ENCODE assay signal across 10 cellular contexts in genomic region chr22:40597541-40598453, GRCh38. TPM values are rescaled to one million over a fixed set of nuclear protein-coding genes. Genes with fewer than 3 reads are reported as not detected.
DNase-seq lines count a peak whose midpoint lies in the region; ATAC-seq and TF ChIP-seq lines count a peak whose summit lies in the region.
"Had no signal": no experiment of that assay in that cellular context is flagged by ENCODE, and none has a peak within 500 bp of the region (broad histone marks: within the 10 kb centered on the region; RNA-seq: fewer than 3 reads in every experiment).

No MANE protein-coding gene starts in this region.

- H3K36me3 ChIP-seq in H7 (replicated peaks; ENCODE audit: control insufficient read depth, insufficient read depth, low read length) (no peaks in the 10 kb centered on the region), adipocyte (ENCODE audit: control insufficient read depth, insufficient read depth, low read length, severe bottlenecking) (no peaks in the 10 kb centered on the region), gastroesophageal sphincter (no peaks in the 10 kb centered on the region), sigmoid colon (no peaks in the 10 kb centered on the region), prostate gland (no peaks in the 10 kb centered on the region)

- peak; percentile 16 for DNase-seq in H7
- peak; percentile 71 for DNase-seq in adipocyte (ENCODE audit: low read depth)
- no peak for DNase-seq in sigmoid colon
- DNase-seq in prostate gland (ENCODE audit: low spot score): no peak
- no peak for DNase-seq in activated naive CD4-positive, alpha-beta T cell treated with Interleukin-2 at 50 U/mL for 16 hours
- DNase-seq in KG1 (lab: John Stamatoyannopoulos, UW): no peak
- DNase-seq: COR-L47 had no signal

- intact Hi-C loops in sigmoid colon (cut with DNase I): no loop called here
- intact Hi-C loops in prostate gland (cut with DNase I): no loop called here

- no peak overlapping the region for H3K4me3 ChIP-seq in H7 (ENCODE audit: insufficient read depth, low read depth, low read length)
- no peak overlapping the region for H3K4me3 ChIP-seq in adipocyte (ENCODE audit: low read length)
- no peak overlapping the region for H3K4me3 ChIP-seq in gastroesophageal sphincter
- H3K4me3 ChIP-seq in sigmoid colon: peak overlapping the region in 2 of 4 donors; percentile 1 to 18
- H3K4me3 ChIP-seq in prostate gland: no peak overlapping the region
- H3K4me3 ChIP-seq: K562 had no signal

- TF ChIP-seq CTCF in gastroesophageal sphincter (IDR thresholded peaks at IDR 0.05) (no peak), sigmoid colon (IDR thresholded peaks at IDR 0.05) (no peak), prostate gland (IDR thresholded peaks at IDR 0.05) (no peak)

- no peak for TF ChIP-seq POLR2A in gastroesophageal sphincter (IDR thresholded peaks at IDR 0.05)
- no peak for TF ChIP-seq POLR2A in sigmoid colon (IDR thresholded peaks at IDR 0.05)
- TF ChIP-seq POLR2A in prostate gland (IDR thresholded peaks at IDR 0.05): no peak

- 30% methylated on average over 7 of the region's 7 CpGs for WGBS in gastroesophageal sphincter (ENCODE audit: low coverage in 1 of 2), 2 donors
- 79 to 85% methylated on average over 7 of the region's 7 CpGs for WGBS in sigmoid colon, 2 donors
- WGBS in prostate gland: 38% methylated on average over 7 of the region's 7 CpGs

- H3K27ac ChIP-seq in gastroesophageal sphincter (peak overlapping the region; percentile 30 to 62 (median 54)), sigmoid colon (peak overlapping the region in 3 of 4 donors; percentile 47 to 66 (median 65)), prostate gland (peak overlapping the region in 1 of 2 donors; percentile 7)

- no peaks in the 10 kb centered on the region for H3K9me3 ChIP-seq in adipocyte (ENCODE audit: control insufficient read depth, low read length)
- H3K9me3 ChIP-seq in gastroesophageal sphincter: no peaks in the 10 kb centered on the region
- no peaks in the 10 kb centered on the region for H3K9me3 ChIP-seq in sigmoid colon
- H3K9me3 ChIP-seq in prostate gland: no peaks in the 10 kb centered on the region

- TF ChIP-seq EP300 in gastroesophageal sphincter (IDR thresholded peaks at IDR 0.05) (no peak), sigmoid colon (IDR thresholded peaks at IDR 0.05) (no peak)

- H3K4me1 ChIP-seq in adipocyte (ENCODE audit: control insufficient read depth, insufficient read depth, low read length) (peaks cover 55% of the 10 kb centered on the region), gastroesophageal sphincter (peaks cover 11 to 92% (median 39%) of the 10 kb centered on the region in 3 donors), sigmoid colon (peaks cover 0 to 87% (median 62%) of the 10 kb centered on the region in 4 donors), prostate gland (replicated peaks) (no peaks in the 10 kb centered on the region)

- ATAC-seq in gastroesophageal sphincter: no peak
- ATAC-seq in HG02970 (IDR thresholded peaks at IDR 0.05; ENCODE audit: low FRiP score, unreplicated experiment): no peak
- ATAC-seq: K562 had no signal

- peak overlapping the region; percentile 27 for H3K9ac ChIP-seq in adipocyte (ENCODE audit: low read length)

- H3K27me3 ChIP-seq in H7 (ENCODE audit: control insufficient read depth, insufficient read depth, low read length): no peaks in the 10 kb centered on the region
- H3K27me3 ChIP-seq in adipocyte (replicated peaks; ENCODE audit: control insufficient read depth, insufficient read depth, low read length): no peaks in the 10 kb centered on the region
- no peaks in the 10 kb centered on the region for H3K27me3 ChIP-seq in gastroesophageal sphincter
- no peaks in the 10 kb centered on the region for H3K27me3 ChIP-seq in sigmoid colon
- no peaks in the 10 kb centered on the region for H3K27me3 ChIP-seq in prostate gland (replicated peaks; ENCODE audit: insufficient read depth)

RNA-seq across cellular contexts. Expression of gene MRTFA, which starts 38.7 kb away (rescaled TPM):
- total RNA-seq in H7 (2014; rRNA removed; shearing (Covaris generic)): 26.2 and 35.4 TPM in 2 replicates
- total RNA-seq in gastroesophageal sphincter (10 to 100 TPM; 45.5 to 90.2 (median 78.3) TPM), sigmoid colon (100 to 1,000 TPM in 1 of 4 donors, 10 to 100 TPM in 3; 19.6 to 104 (median 72.1) TPM), prostate gland (100 to 1,000 TPM in 1 of 2 donors, 10 to 100 TPM in 1; 71.0 to 104 TPM)
- polyA plus RNA-seq in sigmoid colon: 10 to 100 TPM; 10.8 to 29.2 (median 10.9) TPM

Comparison
In these comparisons a context has a peak if more than half of its experiments do, and no peak if none do; other contexts are left out.
1. DNase-seq: peak in H7 (single experiment) and adipocyte (single experiment); none in sigmoid colon (single experiment), prostate gland (single experiment), activated naive CD4-positive, alpha-beta T cell treated with Interleukin-2 at 50 U/mL for 16 hours (single experiment) and KG1 (single experiment).